8 cellular contexts compared by ENCODE assay signal in genomic region chr17:41496803-41497484, GRCh38. TPM values are rescaled to one million over a fixed set of nuclear protein-coding genes. Genes with fewer than 3 reads are reported as not detected.
DNase-seq lines count a peak whose midpoint lies in the region; ATAC-seq and TF ChIP-seq lines count a peak whose summit lies in the region.

No MANE protein-coding gene starts in this region.

- H3K36me3 ChIP-seq in GM23338 (ENCODE audit: insufficient read depth) (no peaks in the 10 kb centered on the region), liver (ENCODE audit: control insufficient read depth in 4 of 4, insufficient read depth in 3 of 4, low read depth in 1 of 4, low read length in 3 of 4) (no peaks in the 10 kb centered on the region)

- no peak overlapping the region for H3K4me2 ChIP-seq in GM23338

- H3K4me3 Mint-ChIP-seq in GM23338 (no peak overlapping the region), WTC11 (no peak overlapping the region)

- no peak overlapping the region for H3K27ac ChIP-seq in GM23338 (ENCODE audit: low read depth)
- H3K27ac ChIP-seq in liver (ENCODE audit: low read depth in 1 of 2, low read length in 2 of 2): peak overlapping the region in 1 of 2 donors; percentile 67

- no peak overlapping the region for H3K4me3 ChIP-seq in GM23338
- H3K4me3 ChIP-seq in liver (ENCODE audit: low read depth in 1 of 3, low read length in 3 of 3): no peak overlapping the region

- no peak overlapping the region for H2AFZ ChIP-seq in GM23338

- H3K27me3 Mint-ChIP-seq in GM23338 (ENCODE audit: insufficient read depth, low read depth, poor library complexity): peaks cover 4% of the 10 kb centered on the region
- H3K27me3 Mint-ChIP-seq in WTC11 (ENCODE audit: low read depth): peaks cover 2% of the 10 kb centered on the region; the same call in 1 of the 2 replicates

- DNase-seq in DMS 273 (lab: John Stamatoyannopoulos, UW; ENCODE audit: unreplicated experiment) (peak; percentile 86), GM23338 (ENCODE audit: low spot score) (peak; percentile 86), NCI-H2029 (lab: John Stamatoyannopoulos, UW) (peak; percentile 82), WTC11 (ENCODE audit: low spot score) (peak; percentile 81), cerebellar cortex (ENCODE audit: low spot score) (peak; percentile 44)
- peak; percentile 16 for DNase-seq in stimulated activated CD8-positive, alpha-beta memory T cell treated with anti-CD3 and anti-CD28 coated beads, Interleukin-12 subunit alpha, Interleukin-12 subunit beta, amount 100 ng/mL, for 24 hours (ENCODE audit: extremely low read depth)

- CTCF ChIA-PET in WTC11 (lab: Charles Lee): interaction anchor here (0.5 to 4.2 kb wide), 8 partner anchors 9 to 166 kb away, joined by 3 to 32 read pairs (median 8); no protein-coding TSS in a partner anchor

- H3K9me3 Mint-ChIP-seq in GM23338 (no peaks in the 10 kb centered on the region), WTC11 (no peaks in the 10 kb centered on the region)

- H3K79me2 ChIP-seq in GM23338 (replicated peaks; ENCODE audit: insufficient read depth): no peaks in the 10 kb centered on the region

- WGBS in liver: 53% methylated on average over 12 of the region's 12 CpGs

- POLR2A ChIA-PET in WTC11 (lab: Charles Lee): no interaction called here

- H3K27ac Mint-ChIP-seq in GM23338: no peak overlapping the region
- H3K27ac Mint-ChIP-seq in WTC11: no peak overlapping the region

- no peaks in the 10 kb centered on the region for H4K20me1 ChIP-seq in GM23338 (replicated peaks; ENCODE audit: insufficient read depth)

- no peaks in the 10 kb centered on the region for H3K36me3 Mint-ChIP-seq in GM23338 (ENCODE audit: low read depth)
- H3K36me3 Mint-ChIP-seq in WTC11: no peaks in the 10 kb centered on the region

- H3K4me1 Mint-ChIP-seq in GM23338 (peaks cover 26% of the 10 kb centered on the region), WTC11 (peaks cover 37% of the 10 kb centered on the region)

- ATAC-seq in GM23338 (peak; percentile 90), WTC11 (peak; percentile 94), GM19035 (IDR thresholded peaks at IDR 0.05; ENCODE audit: unreplicated experiment) (no peak)

- no peaks in the 10 kb centered on the region; the same call in 1 of the 2 replicates for H3K9me2 ChIP-seq in GM23338 (ENCODE audit: insufficient read depth)

- no peaks in the 10 kb centered on the region for H3F3A ChIP-seq in GM23338 (replicated peaks; ENCODE audit: low read depth)

- peak; percentile 66 to 76 for TF ChIP-seq RAD21 in liver (IDR thresholded peaks at IDR 0.05)

- H3K4me1 ChIP-seq in GM23338 (ENCODE audit: insufficient read depth) (peaks cover 12% of the 10 kb centered on the region), liver (ENCODE audit: control insufficient read depth in 4 of 4, insufficient read depth in 4 of 4, low read length in 3 of 4) (peaks cover 0 to 2% (median 1%) of the 10 kb centered on the region in 4 donors)

- H3K27me3 ChIP-seq in GM23338 (ENCODE audit: insufficient read depth) (no peaks in the 10 kb centered on the region), liver (ENCODE audit: control insufficient read depth in 4 of 4, insufficient read depth in 4 of 4, low read length in 3 of 4) (no peaks in the 10 kb centered on the region)

- TF ChIP-seq CTCF in GM23338 (conservative IDR thresholded peaks at IDR 0.05; ENCODE audit: low read depth in 2 of 2) (peak; percentile 70 to 91), WTC11 (IDR thresholded peaks at IDR 0.05) (peak; percentile 46; the same call in 1 of the 2 replicates), liver (IDR thresholded peaks at IDR 0.05; ENCODE audit: low read depth, low read length, missing input control) (peak; percentile 48)

- no peaks in the 10 kb centered on the region for H3K9me3 ChIP-seq in liver (ENCODE audit: control insufficient read depth in 4 of 4, low read length in 3 of 4)

- H3K9ac ChIP-seq in liver (ENCODE audit: low read depth in 1 of 2, low read length in 2 of 2): no peak overlapping the region

TF ChIP-seq in GM23338, 12 proteins besides CTCF, POLR2A, EP300 and RAD21 (continues in another document):
- TF ChIP-seq EZH2phosphoT487 (IDR thresholded peaks at IDR 0.05; ENCODE audit: unreplicated experiment): no peak
- TF ChIP-seq EZH2 (IDR thresholded peaks at IDR 0.05; ENCODE audit: low read depth, unreplicated experiment): no peak
- TF ChIP-seq ZNF331 (CRISPR knock-in tag; IDR thresholded peaks at IDR 0.05; ENCODE audit: low read depth): no peak
- TF ChIP-seq STAT1 (IDR thresholded peaks at IDR 0.05; ENCODE audit: unreplicated experiment): no peak
- no peak for TF ChIP-seq JUNB (IDR thresholded peaks at IDR 0.05; ENCODE audit: unreplicated experiment)
- no peak for TF ChIP-seq POLR2AphosphoS5 (IDR thresholded peaks at IDR 0.05; ENCODE audit: low read depth)

TF ChIP-seq in WTC11, 78 proteins besides CTCF, POLR2A, EP300 and RAD21:
- no peak for TF ChIP-seq ZNF425 (CRISPR knock-in tag; conservative IDR thresholded peaks at IDR 0.05)
- peak; percentile 22; the same call in 1 of the 2 replicates for TF ChIP-seq GABPB1 (CRISPR knock-in tag; IDR thresholded peaks at IDR 0.05)

TF ChIP-seq in liver, 16 proteins besides CTCF, POLR2A, EP300 and RAD21:
- TF ChIP-seq HNF4A (conservative IDR thresholded peaks at IDR 0.05) (no peak), TAF1 (conservative IDR thresholded peaks at IDR 0.05) (no peak), MAX (IDR thresholded peaks at IDR 0.05) (no peak), YY1 (IDR thresholded peaks at IDR 0.05) (no peak), ZBTB33 (IDR thresholded peaks at IDR 0.05) (no peak), HNF4G (IDR thresholded peaks at IDR 0.05) (no peak)

RNA-seq across cellular contexts. Expression of gene KRT36, which starts 7.2 kb away (rescaled TPM):
- not detected in 2 replicates for total RNA-seq in GM23338 (2014; rRNA removed; shearing (Covaris generic))
- not detected in 2 replicates for polyA plus RNA-seq in GM23338 (2016; fragmentation: Nextera tagmentation; extraction: Ambion mirVana)
- not detected in 3 replicates for total RNA-seq in WTC11 (2021)
- total RNA-seq in liver: under 1 TPM in 1 of 2 donors, not detected in 1; 0.05 TPM
- not detected for polyA plus RNA-seq in liver

RNA-seq across cellular contexts. Expression of gene KRT13, which starts 8.5 kb away (rescaled TPM):
- not detected in 2 replicates for total RNA-seq in GM23338 (2014; rRNA removed; shearing (Covaris generic))
- polyA plus RNA-seq in GM23338 (2016; fragmentation: Nextera tagmentation; extraction: Ambion mirVana) (not detected in 2 replicates), liver (1 to 10 TPM in 1 of 2 donors, under 1 TPM in 1; 0.13 to 2.8 TPM)
- total RNA-seq in WTC11 (2021) (not detected in 3 replicates), liver (1 to 10 TPM in 1 of 2 donors, not detected in 1; 3.7 TPM)

RNA-seq across cellular contexts. Expression of gene KRT35, which starts 16.0 kb away (rescaled TPM):
- total RNA-seq in GM23338 (2014; rRNA removed; shearing (Covaris generic)): not detected in 2 replicates
- polyA plus RNA-seq in GM23338 (2016; fragmentation: Nextera tagmentation; extraction: Ambion mirVana) (not detected in 2 replicates), liver (not detected)
- total RNA-seq in WTC11 (2021) (not detected in 3 replicates), liver (not detected)

RNA-seq across cellular contexts. Expression of gene KRT15, which starts 21.7 kb away (rescaled TPM):
- 0.03 and 1.2 TPM in 2 replicates for total RNA-seq in GM23338 (2014; rRNA removed; shearing (Covaris generic))
- polyA plus RNA-seq in GM23338 (2016; fragmentation: Nextera tagmentation; extraction: Ambion mirVana) (not detected in 2 replicates), liver (under 1 TPM in 1 of 2 donors, not detected in 1; 0.14 TPM)
- total RNA-seq in WTC11 (2021) (0.34 to 0.55 TPM (median 0.37 TPM) in 3 replicates), liver (not detected)

RNA-seq across cellular contexts. Expression of gene KRT32, which starts 29.8 kb away (rescaled TPM):
- not detected in 2 replicates for total RNA-seq in GM23338 (2014; rRNA removed; shearing (Covaris generic))
- polyA plus RNA-seq in GM23338 (2016; fragmentation: Nextera tagmentation; extraction: Ambion mirVana): not detected in 2 replicates
- not detected in 3 replicates for total RNA-seq in WTC11 (2021)
- not detected for total RNA-seq in liver
- polyA plus RNA-seq in liver: not detected

Comparison
In these comparisons a context has a peak if more than half of its experiments do, and no peak if none do; other contexts are left out.
1. DNase-seq: peak in every context shown above with its lines; median percentile 86 in DMS 273; 86 in GM23338; 82 in NCI-H2029; 81 in WTC11; 44 in cerebellar cortex; 16 in stimulated activated CD8-positive, alpha-beta memory T cell treated with anti-CD3 and anti-CD28 coated beads, Interleukin-12 subunit alpha, Interleukin-12 subunit beta, amount 100 ng/mL, for 24 hours.